In the genomic region with DNA sequence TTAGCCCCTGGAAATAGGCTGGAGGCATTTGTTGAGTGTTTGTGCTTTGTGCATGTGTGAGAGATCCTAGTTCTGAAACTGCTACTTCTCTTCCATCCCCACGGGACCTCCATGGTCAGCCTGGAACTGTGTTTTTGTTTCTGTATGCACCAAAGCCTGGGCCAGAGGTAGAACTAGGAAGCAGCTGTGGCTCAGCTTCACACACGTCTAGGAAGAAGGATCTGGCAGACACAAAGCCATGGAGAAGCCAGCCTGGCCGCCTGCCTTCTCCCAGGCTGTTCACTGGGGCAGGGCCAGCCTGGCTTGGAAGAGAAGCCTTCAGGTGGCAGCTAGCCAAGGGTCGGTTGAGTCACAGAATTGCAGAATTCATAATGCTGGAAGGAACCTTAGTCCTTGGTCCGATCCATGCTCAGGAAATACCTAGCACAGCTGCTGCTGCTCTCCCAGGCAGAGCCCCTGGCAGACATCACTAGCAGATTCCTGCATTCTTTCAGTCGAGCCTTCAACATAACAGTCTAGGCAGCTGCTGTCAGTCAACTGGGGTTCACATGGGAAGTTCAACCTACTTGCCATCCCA, we compare ENCODE assay signal across 9 cellular contexts. TPM values are rescaled to one million over a fixed set of nuclear protein-coding genes. Genes with fewer than 3 reads are reported as not detected.
A peak's percentile ranks its signal among the peaks of the same experiment; 100 is the strongest.
DNase-seq lines count a peak whose midpoint lies in the region; ATAC-seq, FAIRE-seq and TF ChIP-seq lines count a peak whose summit lies in the region.
"Had no signal": no experiment of that assay in that cellular context is flagged by ENCODE, and none has a peak within 500 bp of the region (broad histone marks: within the 10 kb centered on the region; RNA-seq: fewer than 3 reads in every experiment).

No MANE protein-coding gene starts in this region.

- H4K20me1 ChIP-seq in GM12878 (ENCODE audit: control insufficient read depth, insufficient read depth) (no peaks in the 10 kb centered on the region), keratinocyte (ENCODE audit: control insufficient read depth, extremely low read depth, insufficient read depth, low read length) (no peaks in the 10 kb centered on the region)

- no peak overlapping the region for H3K4me3 Mint-ChIP-seq in stimulated activated memory B cell treated with anti-CD40 and anti-IgM and Interleukin-4, amounts not matched to agents 10 μg/mL and 1 μg/mL and 100 μg/mL, for 72 hours

- H3K9me3 ChIP-seq in GM12878 (replicated peaks; ENCODE audit: control insufficient read depth, insufficient read depth, low read length) (no peaks in the 10 kb centered on the region; the same call in 2 of the 3 replicates), keratinocyte (ENCODE audit: control insufficient read depth, low read depth, low read length) (no peaks in the 10 kb centered on the region)

- no peaks in the 10 kb centered on the region for H3K27me3 Mint-ChIP-seq in stimulated activated memory B cell treated with anti-CD40 and anti-IgM and Interleukin-4, amounts not matched to agents 10 μg/mL and 1 μg/mL and 100 μg/mL, for 72 hours

- SMC1A ChIA-PET in GM12878 (lab: Charles Lee; ENCODE audit: uncharacterized antibody, unreplicated experiment), result interaction anchor here (0.7 to 1.5 kb wide), 5 partner anchors 11 to 420 kb away, joined by 3 to 5 read pairs (median 4); no protein-coding TSS in a partner anchor

- DNase-seq in AG04449 (ENCODE audit: low read depth, low spot score), result peak; percentile 97
- peak; percentile 73 for DNase-seq in HTR-8/SVneo (ENCODE audit: insufficient read length, low spot score)
- no peak for DNase-seq in GM12878 (ENCODE audit: low read depth, low spot score)
- peak; percentile 57 for DNase-seq in keratinocyte (ENCODE audit: low read depth, low spot score)
- no peak for DNase-seq in GM10266 (ENCODE audit: extremely low spot score)
- DNase-seq in NCI-H1417 (lab: John Stamatoyannopoulos, UW), result no peak

- H3K36me3 Mint-ChIP-seq in stimulated activated memory B cell treated with anti-CD40 and anti-IgM and Interleukin-4, amounts not matched to agents 10 μg/mL and 1 μg/mL and 100 μg/mL, for 72 hours, result no peaks in the 10 kb centered on the region
- H3K36me3 Mint-ChIP-seq: activated naive CD4-positive, alpha-beta T cell treated with anti-CD3 and anti-CD28 coated beads, Interleukin-2, amount 50 U/mL, for 72 hours had no signal

- ATAC-seq in GM12878, result peak; percentile 34
- ATAC-seq in stimulated activated memory B cell treated with anti-CD40 and anti-IgM and Interleukin-4, amounts not matched to agents 10 μg/mL and 1 μg/mL and 100 μg/mL, for 72 hours, result peak; percentile 60
- no peak for ATAC-seq in HG02981 (IDR thresholded peaks at IDR 0.05; ENCODE audit: unreplicated experiment)

- H3K9me1 ChIP-seq in keratinocyte (ENCODE audit: control insufficient read depth, extremely low read depth, insufficient read depth, low read length), result no peaks in the 10 kb centered on the region

- RAD21 ChIA-PET in GM12878 (lab: Charles Lee; ENCODE audit: unreplicated experiment), result no interaction called here

- H3K27me3 ChIP-seq in GM12878 (replicated peaks in 1 of 2; ENCODE audit: control insufficient read depth in 2 of 2, insufficient read depth in 2 of 2, low read length in 1 of 2), result no peaks in the 10 kb centered on the region
- H3K27me3 ChIP-seq in keratinocyte (ENCODE audit: control insufficient read depth, extremely low read depth, insufficient read depth, low read length), result no peaks in the 10 kb centered on the region

- WGBS in GM12878 (ENCODE audit: insufficient coverage, insufficient replicate concordance, low lambda C conversion rate, missing lambda C conversion rate), result 37% methylated on average over 6 of the region's 6 CpGs

- no TSS peak for BruUV-seq in GM12878 (replicated peaks; lab: Mats Ljungman, UMichigan)

- no peaks in the 10 kb centered on the region for H3K36me3 ChIP-seq in GM12878 (ENCODE audit: control insufficient read depth in 2 of 2, insufficient read depth in 2 of 2, low read length in 1 of 2)
- no peaks in the 10 kb centered on the region for H3K36me3 ChIP-seq in keratinocyte (ENCODE audit: control insufficient read depth in 2 of 2, extremely low read depth in 1 of 2, insufficient read depth in 2 of 2, low read length in 2 of 2)

- H3K9me3 Mint-ChIP-seq in stimulated activated memory B cell treated with anti-CD40 and anti-IgM and Interleukin-4, amounts not matched to agents 10 μg/mL and 1 μg/mL and 100 μg/mL, for 72 hours, result no peaks in the 10 kb centered on the region
- H3K9me3 Mint-ChIP-seq: activated naive CD4-positive, alpha-beta T cell treated with anti-CD3 and anti-CD28 coated beads, Interleukin-2, amount 50 U/mL, for 72 hours had no signal

- no peak overlapping the region for H3K9ac ChIP-seq in GM12878 (ENCODE audit: control insufficient read depth, insufficient read depth, low read length)
- H3K9ac ChIP-seq in keratinocyte (ENCODE audit: control insufficient read depth, extremely low read depth, insufficient read depth, low read length), result peak overlapping the region; percentile 16

- dilution Hi-C loops in keratinocyte (cut with MboI; ENCODE audit: extremely low pct_ligation_motif_present, low sequenced_read_pairs), result no loop called here

- no peak overlapping the region for H3K27ac ChIP-seq in GM12878 (ENCODE audit: control insufficient read depth, insufficient read depth)
- H3K27ac ChIP-seq in keratinocyte (ENCODE audit: control insufficient read depth, insufficient read depth, low read length), result peak overlapping the region; percentile 5

- CTCF ChIA-PET in AG04449 (lab: Yijun Ruan, JAX) (interaction anchor here (0.5 to 1.3 kb wide), 2 partner anchors 54 to 146 kb away, joined by 3 to 4 read pairs; no protein-coding TSS in a partner anchor), GM12878 (lab: Yijun Ruan, JAX) (no interaction called here)

- TF ChIP-seq POLR2A in GM12878 (IDR thresholded peaks at IDR 0.05; ENCODE audit: low read depth, low read length), result no peak

- peaks cover 3% of the 10 kb centered on the region; the same call in 1 of the 2 replicates for H3K79me2 ChIP-seq in GM12878 (ENCODE audit: control insufficient read depth, insufficient read depth, low read length)
- peaks cover 8% of the 10 kb centered on the region for H3K79me2 ChIP-seq in keratinocyte (ENCODE audit: control insufficient read depth, insufficient read depth, low read length)

- no peak for TF ChIP-seq RAD21 in GM12878 (IDR thresholded peaks at IDR 0.05; ENCODE audit: insufficient read depth, low read depth, low read length)

- intact Hi-C loops in GM12878 (cut with micrococcal nuclease; ENCODE audit: unreplicated experiment), result no loop called here

- no peak overlapping the region for H3K4me2 ChIP-seq in GM12878 (ENCODE audit: control insufficient read depth, insufficient read depth)
- peak overlapping the region; percentile 47 for H3K4me2 ChIP-seq in keratinocyte (ENCODE audit: control insufficient read depth, extremely low read depth, insufficient read depth, low read depth, low read length)

- H3K4me1 ChIP-seq in GM12878 (ENCODE audit: control insufficient read depth, insufficient read depth, low read length) (peaks cover 23% of the 10 kb centered on the region), keratinocyte (ENCODE audit: control insufficient read depth, extremely low read depth, insufficient read depth, low read length) (peaks cover 20% of the 10 kb centered on the region)

- peak overlapping the region; percentile 49 for H3K27ac Mint-ChIP-seq in stimulated activated memory B cell treated with anti-CD40 and anti-IgM and Interleukin-4, amounts not matched to agents 10 μg/mL and 1 μg/mL and 100 μg/mL, for 72 hours

- H3K4me1 Mint-ChIP-seq in stimulated activated memory B cell treated with anti-CD40 and anti-IgM and Interleukin-4, amounts not matched to agents 10 μg/mL and 1 μg/mL and 100 μg/mL, for 72 hours, result peaks cover 24% of the 10 kb centered on the region

- POLR2A ChIA-PET in AG04449 (lab: Yijun Ruan, JAX) (interaction anchor here (1.6 kb wide), 1 partner anchor 27 kb away, joined by 5 read pairs; no protein-coding TSS in a partner anchor), GM12878 (lab: Charles Lee) (interaction anchor here (1.2 kb wide), 1 partner anchor 28 kb away, joined by 3 read pairs; no protein-coding TSS in a partner anchor)

- no peak overlapping the region for H3K4me3 ChIP-seq in AG04449 (ENCODE audit: low read depth, low read length)
- H3K4me3 ChIP-seq in GM12878, result no peak overlapping the region
- H3K4me3 ChIP-seq in keratinocyte (ENCODE audit: control insufficient read depth in 2 of 3, extremely low read depth in 1 of 3, insufficient read depth in 2 of 3, low read depth in 1 of 3, low read length in 3 of 3), result no peak overlapping the region

- TF ChIP-seq CTCF in AG04449 (IDR thresholded peaks at IDR 0.05; ENCODE audit: insufficient read depth, low read length, missing control alignments) (no peak), GM12878 (IDR thresholded peaks at IDR 0.05 in 2 of 3, conservative IDR thresholded peaks at IDR 0.05 in 1 of 3; ENCODE audit: control insufficient read depth in 2 of 3, extremely low read depth in 1 of 3, insufficient read depth in 1 of 3, low read depth in 3 of 3, low read length in 3 of 3) (no peak), keratinocyte (optimal IDR thresholded peaks at IDR 0.05 in 1 of 3, IDR thresholded peaks at IDR 0.05 in 1 of 3, conservative IDR thresholded peaks at IDR 0.05 in 1 of 3; ENCODE audit: extremely low read depth in 1 of 3, insufficient read depth in 2 of 3, low read length in 3 of 3) (no peak), GM10266 (IDR thresholded peaks at IDR 0.05; ENCODE audit: control insufficient read depth, insufficient read depth, low read depth, missing control alignments) (no peak)

- FAIRE-seq in HTR-8/SVneo (lab: Jason Lieb, UNC), result no peak
- FAIRE-seq in GM12878 (lab: Jason Lieb, UNC), result no peak
- FAIRE-seq in keratinocyte (lab: Jason Lieb, UNC), result peak; percentile 98

- H2AFZ ChIP-seq in GM12878 (ENCODE audit: control insufficient read depth, low read depth, low read length), result no peak overlapping the region
- H2AFZ ChIP-seq in keratinocyte (ENCODE audit: control insufficient read depth, low read length), result peak overlapping the region; percentile 32

- in situ Hi-C loops in GM12878 (cut with MboI), result no loop called here

- no peak for TF ChIP-seq EP300 in GM12878 (IDR thresholded peaks at IDR 0.05; ENCODE audit: borderline replicate concordance in 1 of 2, control insufficient read depth in 1 of 2, low read depth in 2 of 2, low read length in 2 of 2)

RNA-seq across cellular contexts. Expression of gene RIN3, which starts 27.0 kb away (rescaled TPM):
- 78.3 and 86.3 TPM in 2 replicates for total RNA-seq in GM12878 (2013; cell fraction: nucleolus; rRNA removed)
- total RNA-seq in GM12878 (2014; rRNA removed) (4.6 and 5.6 TPM in 2 replicates), GM12878 (2014; rRNA removed; fragmentation: Illumina TruSeq; extraction: Trizol) (3.5 and 4.7 TPM in 2 replicates), GM12878 (2021) (21.8 and 23.3 TPM in 2 replicates)
- 3.7 TPM for polyA plus RNA-seq in GM12878 (2011; ENCODE audit: low read depth)
- polyA plus RNA-seq in GM12878 (2011; rRNA removed) (5.4 and 10.3 TPM in 2 replicates), GM12878 (2014; fragmentation: Illumina TruSeq; extraction: Trizol) (3.2 and 6.4 TPM in 2 replicates), GM12878 (2014; fragmentation: Nextera tagmentation; extraction: Ambion mirVana) (under 1 TPM; 0.91 to 0.95 TPM), GM12878 (2014; rRNA removed) (10.0 and 14.3 TPM in 2 replicates), GM12878 (2016; fragmentation: Nextera tagmentation; extraction: Ambion mirVana) (1 to 10 TPM; 6.3 to 6.7 TPM), keratinocyte (0.79 to 4.7 TPM (median 1.2 TPM) in 3 replicates)
- 12.8 and 13.0 TPM in 2 replicates for polyA plus RNA-seq in GM12878 (2011; cell fraction: cytosol; rRNA removed)
- polyA plus RNA-seq in GM12878 (2011; cell fraction: nucleus; rRNA removed), result 27.3 and 31.5 TPM in 2 replicates
- 9.1 and 12.8 TPM in 2 replicates for polyA plus RNA-seq in GM12878 (2012)
- 20.2 and 34.1 TPM in 2 replicates for polyA minus RNA-seq in GM12878 (2011; rRNA and poly(A)+ RNA removed)
- 14.3 and 17.9 TPM in 2 replicates for polyA minus RNA-seq in GM12878 (2011; cell fraction: cytosol; rRNA and poly(A)+ RNA removed)
- 23.7 and 38.9 TPM in 2 replicates for polyA minus RNA-seq in GM12878 (2011; cell fraction: nucleus; rRNA and poly(A)+ RNA removed)
- polyA plus RNA-seq in keratinocyte (2011; ENCODE audit: low read depth), result 0.81 TPM
- polyA plus RNA-seq in keratinocyte (2011; cell fraction: cytosol; rRNA removed), result 2.4 and 3.9 TPM in 2 replicates
- 3.8 and 5.2 TPM in 2 replicates for polyA plus RNA-seq in keratinocyte (2011; cell fraction: nucleus; rRNA removed)
- 2.0 and 8.7 TPM in 2 replicates for polyA plus RNA-seq in keratinocyte (2012; ENCODE audit: low replicate concordance)
- 2.1 to 15.3 TPM (median 4.6 TPM) in 3 replicates for polyA minus RNA-seq in keratinocyte
- polyA minus RNA-seq in keratinocyte (2011; cell fraction: cytosol; rRNA and poly(A)+ RNA removed), result 6.1 TPM
- polyA minus RNA-seq in keratinocyte (2011; cell fraction: nucleus; rRNA and poly(A)+ RNA removed), result 6.9 and 8.9 TPM in 2 replicates

Comparison
In these comparisons a context has a peak if more than half of its experiments do, and no peak if none do; other contexts are left out.
1. DNase-seq: peak in AG04449 (single experiment), HTR-8/SVneo (single experiment) and keratinocyte (single experiment); none in GM12878 (single experiment), GM10266 (single experiment) and NCI-H1417 (0 of 3).